In genomic region chr4:165656399-165656798, GRCh38 we compare ENCODE assay signal across 1 cellular context.
TF ChIP-seq lines count a peak whose summit lies in the region.

No MANE protein-coding gene starts in this region.

TF ChIP-seq in H1, 55 proteins besides CTCF, POLR2A, EP300 and RAD21:
- TF ChIP-seq ATF2 (IDR thresholded peaks at IDR 0.05; ENCODE audit: low read length) (no peak), MAFK (IDR thresholded peaks at IDR 0.05; ENCODE audit: low read depth, low read length) (no peak), POLR2AphosphoS5 (IDR thresholded peaks at IDR 0.05; ENCODE audit: low read depth, low read length) (no peak), CBX8 (IDR thresholded peaks at IDR 0.05; ENCODE audit: borderline replicate concordance, low read depth, low read length) (no peak), SAP30 (IDR thresholded peaks at IDR 0.05; ENCODE audit: insufficient read depth, insufficient replicate concordance, low read length) (no peak), CHD7 (IDR thresholded peaks at IDR 0.05; ENCODE audit: insufficient replicate concordance, low read length) (no peak), RFX5 (IDR thresholded peaks at IDR 0.05; ENCODE audit: borderline replicate concordance, low read depth, low read length) (no peak)
